Comparison of ENCODE assay signal across 18 cellular contexts in genomic region chr22:50178471-50178864, GRCh38. TPM values are rescaled to one million over a fixed set of nuclear protein-coding genes. Genes with fewer than 3 reads are reported as not detected.
DNase-seq lines count a peak whose midpoint lies in the region; ATAC-seq, FAIRE-seq and TF ChIP-seq lines count a peak whose summit lies in the region.
"Had no signal": no experiment of that assay in that cellular context is flagged by ENCODE, and none has a peak within 500 bp of the region (broad histone marks: within the 10 kb centered on the region; RNA-seq: fewer than 3 reads in every experiment).

No MANE protein-coding gene starts in this region.

- 88% methylated on average over 12 of the region's 22 CpGs; no CpG with 5 or more reads in 1 of the 2 experiments for WGBS in H1 (ENCODE audit: extremely low coverage in 1 of 2, insufficient coverage in 1 of 2, insufficient read length in 1 of 2, insufficient replicate concordance in 2 of 2, low coverage in 1 of 2, low lambda C conversion rate in 2 of 2, missing lambda C conversion rate in 1 of 2), 2 experiments
- WGBS in spleen, 5 donors = 31 to 69% (median 56%) methylated on average over 12 to 22 of the region's 22 CpGs
- WGBS in H9 (ENCODE audit: extremely low coverage, insufficient read length, low lambda C conversion rate) = no CpG with 5 or more reads among the region's 22 CpGs

- H3K4me2 ChIP-seq in H1 (ENCODE audit: insufficient read depth in 1 of 2, low read depth in 2 of 2, low read length in 2 of 2) (peak overlapping the region; percentile 7 to 42; a peak in 2 of 4 replicates), H9 (ENCODE audit: insufficient read depth, insufficient read length, low read length) (no peak overlapping the region)

- H4K8ac ChIP-seq in H1 (ENCODE audit: extremely low read depth, insufficient read depth, low read length) (no peak overlapping the region), H9 (replicated peaks; ENCODE audit: insufficient read length, low read depth, low read length) (no peak overlapping the region)

- no peaks in the 10 kb centered on the region for H3K9me3 Mint-ChIP-seq in activated naive CD8-positive, alpha-beta T cell treated with anti-CD3 and anti-CD28 coated beads, Interleukin-2, amount 10 ng/mL, durations not matched to agents 7 days and 5 days
- no peaks in the 10 kb centered on the region for H3K9me3 Mint-ChIP-seq in activated naive CD8-positive, alpha-beta T cell treated with anti-CD3 and anti-CD28 coated beads for 36 hours
- no peaks in the 10 kb centered on the region for H3K9me3 Mint-ChIP-seq in nephron progenitor cell
- H3K9me3 Mint-ChIP-seq in activated CD8-positive, alpha-beta T cell treated with anti-CD3 and anti-CD28 coated beads, Interleukin-2, amount 10 ng/mL, durations not matched to agents 7 days and 5 days (ENCODE audit: insufficient read depth) = no peaks in the 10 kb centered on the region
- no peaks in the 10 kb centered on the region; a peak in 2 of 5 replicates for H3K9me3 Mint-ChIP-seq in H9
- H3K9me3 Mint-ChIP-seq: CD4-positive, alpha-beta T cell had no signal

- no peak overlapping the region for H2AFZ ChIP-seq in H1 (ENCODE audit: low read length)
- H2AFZ ChIP-seq in H9 (ENCODE audit: low read length) = no peak overlapping the region

- H4K20me1 ChIP-seq in H1 (replicated peaks in 1 of 2; ENCODE audit: control insufficient read depth in 1 of 2, insufficient read depth in 2 of 2, low read length in 2 of 2) (peaks cover 0 to 7% of the 10 kb centered on the region in 2 experiments), H9 (ENCODE audit: control insufficient read depth, insufficient read depth, insufficient read length) (no peaks in the 10 kb centered on the region)

- H3K36me3 ChIP-seq in H1 (ENCODE audit: control insufficient read depth in 2 of 4, insufficient read depth in 4 of 4, low read length in 3 of 4) (no peaks in the 10 kb centered on the region), spleen (no peaks in the 10 kb centered on the region)

- no peak overlapping the region for H3K27ac ChIP-seq in H1 (ENCODE audit: low read depth, low read length)
- peak overlapping the region in 1 of 8 donors; percentile 2 for H3K27ac ChIP-seq in spleen
- no peak overlapping the region for H3K27ac ChIP-seq in H9 (ENCODE audit: insufficient read length, low read depth, low read length)

- TF ChIP-seq CTCF in H1 (IDR thresholded peaks at IDR 0.05; ENCODE audit: control extremely low read depth in 1 of 3, insufficient read depth in 1 of 3, low read depth in 1 of 3, low read length in 3 of 3) (no peak), nephron progenitor cell (IDR thresholded peaks at IDR 0.05) (no peak), spleen (IDR thresholded peaks at IDR 0.05 in 8 of 11, conservative IDR thresholded peaks at IDR 0.05 in 3 of 11) (no peak), H9 (conservative IDR thresholded peaks at IDR 0.05) (no peak)

- peaks cover 3% of the 10 kb centered on the region for H3K4me1 Mint-ChIP-seq in activated naive CD8-positive, alpha-beta T cell treated with anti-CD3 and anti-CD28 coated beads, Interleukin-2, amount 10 ng/mL, durations not matched to agents 7 days and 5 days
- no peaks in the 10 kb centered on the region for H3K4me1 Mint-ChIP-seq in activated naive CD8-positive, alpha-beta T cell treated with anti-CD3 and anti-CD28 coated beads for 36 hours
- peaks cover 19% of the 10 kb centered on the region for H3K4me1 Mint-ChIP-seq in nephron progenitor cell
- H3K4me1 Mint-ChIP-seq in activated CD8-positive, alpha-beta T cell treated with anti-CD3 and anti-CD28 coated beads, Interleukin-2, amount 10 ng/mL, durations not matched to agents 7 days and 5 days (ENCODE audit: low read depth) = peaks cover 8% of the 10 kb centered on the region
- no peaks in the 10 kb centered on the region; a peak in 1 of 4 replicates for H3K4me1 Mint-ChIP-seq in H9

- intact Hi-C loops in spleen (cut with DNase I; ENCODE audit: low total_unique reads) = no loop called here

- ATAC-seq in activated naive CD8-positive, alpha-beta T cell treated with anti-CD3 and anti-CD28 coated beads, Interleukin-2, amount 10 ng/mL, durations not matched to agents 7 days and 5 days (ENCODE audit: low read depth) = no peak
- no peak for ATAC-seq in activated CD8-positive, alpha-beta T cell treated with anti-CD3 and anti-CD28 coated beads, Interleukin-2, amount 10 ng/mL, durations not matched to agents 7 days and 5 days
- no peak for ATAC-seq in GM19328 (IDR thresholded peaks at IDR 0.05; ENCODE audit: unreplicated experiment)
- ATAC-seq: GM12878 had no signal

- H3K79me1 ChIP-seq in H1 (ENCODE audit: low read depth, low read length) = no peaks in the 10 kb centered on the region; the same call in 1 of the 2 replicates
- H3K79me1 ChIP-seq in H9 (ENCODE audit: insufficient read depth, low read depth, low read length, poor library complexity, severe bottlenecking) = no peaks in the 10 kb centered on the region

- H3K14ac ChIP-seq in H1 (ENCODE audit: insufficient read length) (no peak overlapping the region), H9 (ENCODE audit: insufficient read depth, low read length) (no peak overlapping the region)

- POLR2A ChIA-PET in activated naive CD8-positive, alpha-beta T cell treated with anti-CD3 and anti-CD28 coated beads, Interleukin-2, amount 10 ng/mL, durations not matched to agents 7 days and 5 days (lab: Charles Lee) = no interaction called here
- POLR2A ChIA-PET in H1 (lab: Charles Lee; ENCODE audit: partially characterized antibody) = no interaction called here
- POLR2A ChIA-PET in activated CD8-positive, alpha-beta T cell treated with anti-CD3 and anti-CD28 coated beads, Interleukin-2, amount 10 ng/mL, durations not matched to agents 7 days and 5 days (lab: Charles Lee) = no interaction called here

- no peak overlapping the region for H3K4me3 Mint-ChIP-seq in activated naive CD8-positive, alpha-beta T cell treated with anti-CD3 and anti-CD28 coated beads, Interleukin-2, amount 10 ng/mL, durations not matched to agents 7 days and 5 days
- no peak overlapping the region for H3K4me3 Mint-ChIP-seq in activated naive CD8-positive, alpha-beta T cell treated with anti-CD3 and anti-CD28 coated beads for 36 hours
- no peak overlapping the region for H3K4me3 Mint-ChIP-seq in nephron progenitor cell
- no peak overlapping the region for H3K4me3 Mint-ChIP-seq in activated CD8-positive, alpha-beta T cell treated with anti-CD3 and anti-CD28 coated beads, Interleukin-2, amount 10 ng/mL, durations not matched to agents 7 days and 5 days
- no peak overlapping the region for H3K4me3 Mint-ChIP-seq in H9
- H3K4me3 Mint-ChIP-seq: CD4-positive, alpha-beta T cell had no signal

- no peak overlapping the region for H2BK15ac ChIP-seq in H1 (ENCODE audit: low read length)
- H2BK15ac ChIP-seq in H9 (ENCODE audit: low read depth, low read length) = no peak overlapping the region

- H3K4me1 ChIP-seq in H1 (replicated peaks in 1 of 4; ENCODE audit: control insufficient read depth in 3 of 4, insufficient read depth in 4 of 4, low read length in 3 of 4) (peaks cover 0 to 5% (median 2%) of the 10 kb centered on the region in 4 experiments; a peak in 3 of 7 replicates), spleen (peaks cover 0 to 35% (median 9%) of the 10 kb centered on the region in 6 donors), H9 (ENCODE audit: insufficient read depth, low read length) (no peaks in the 10 kb centered on the region)

- peak overlapping the region in 1 of 4 experiments; percentile 21; a peak in 2 of 8 replicates for H3K4me3 ChIP-seq in H1 (ENCODE audit: extremely low read depth in 1 of 4, insufficient read depth in 2 of 4, low read depth in 3 of 4, low read length in 4 of 4)
- no peak overlapping the region for H3K4me3 ChIP-seq in spleen
- H3K4me3 ChIP-seq: GM12878 had no signal

- H3K27me3 ChIP-seq in H1 (replicated peaks in 1 of 4; ENCODE audit: control insufficient read depth in 3 of 4, extremely low read depth in 1 of 4, insufficient read depth in 3 of 4, low read length in 3 of 4) = no peaks in the 10 kb centered on the region; a peak in 1 of 7 replicates
- peaks cover 0 to 66% (median 23%) of the 10 kb centered on the region in 7 donors for H3K27me3 ChIP-seq in spleen (replicated peaks in 1 of 7)
- H3K27me3 ChIP-seq in H9 (ENCODE audit: insufficient read depth, low read length) = no peaks in the 10 kb centered on the region; the same call in 1 of the 2 replicates

- H3K23ac ChIP-seq in H1 (ENCODE audit: insufficient read length) (no peak overlapping the region), H9 (ENCODE audit: insufficient read length, low read depth, low read length) (no peak overlapping the region)

- no peaks in the 10 kb centered on the region for H3K27me3 Mint-ChIP-seq in activated naive CD8-positive, alpha-beta T cell treated with anti-CD3 and anti-CD28 coated beads, Interleukin-2, amount 10 ng/mL, durations not matched to agents 7 days and 5 days
- no peaks in the 10 kb centered on the region for H3K27me3 Mint-ChIP-seq in activated naive CD8-positive, alpha-beta T cell treated with anti-CD3 and anti-CD28 coated beads for 36 hours
- H3K27me3 Mint-ChIP-seq in nephron progenitor cell (ENCODE audit: low read depth, poor library complexity) = peaks cover 11% of the 10 kb centered on the region
- peaks cover 5% of the 10 kb centered on the region for H3K27me3 Mint-ChIP-seq in activated CD8-positive, alpha-beta T cell treated with anti-CD3 and anti-CD28 coated beads, Interleukin-2, amount 10 ng/mL, durations not matched to agents 7 days and 5 days (ENCODE audit: low read depth)
- H3K27me3 Mint-ChIP-seq in H9 (ENCODE audit: low read depth) = no peaks in the 10 kb centered on the region

- H3K79me2 ChIP-seq in H1 (ENCODE audit: control insufficient read depth in 1 of 2, insufficient read depth in 2 of 2, low read length in 2 of 2) = no peaks in the 10 kb centered on the region
- no peaks in the 10 kb centered on the region for H3K79me2 ChIP-seq in H9 (ENCODE audit: insufficient read depth, low read length)

- DNase-seq in activated naive CD8-positive, alpha-beta T cell treated with anti-CD3 and anti-CD28 coated beads, Interleukin-2, amount 10 ng/mL, durations not matched to agents 7 days and 5 days = peak; percentile 30
- no peak for DNase-seq in activated naive CD8-positive, alpha-beta T cell treated with anti-CD3 and anti-CD28 coated beads for 36 hours
- DNase-seq in H1 (ENCODE audit: low read depth in 1 of 2, low spot score in 2 of 2) (no peak), nephron progenitor cell (peak; percentile 7), spleen (peak; percentile 75), H9 (no peak)
- DNase-seq in activated CD8-positive, alpha-beta T cell treated with anti-CD3 and anti-CD28 coated beads, Interleukin-2, amount 10 ng/mL, durations not matched to agents 7 days and 5 days = no peak
- DNase-seq: 8988T, AML-193, C1 segment of cervical spinal cord, Calu3, DMS 273 treated with DMSO at 0.1 percent for 48 hours, DMS79, IMR-90 had no signal

- H3K23me2 ChIP-seq in H1 (ENCODE audit: low read depth, low read length) (no peaks in the 10 kb centered on the region), H9 (ENCODE audit: insufficient read length, low read depth, low read length, poor library complexity, severe bottlenecking) (no peaks in the 10 kb centered on the region)

- TF ChIP-seq POLR2A in H1 (IDR thresholded peaks at IDR 0.05; ENCODE audit: control extremely low read depth in 1 of 2, low read depth in 2 of 2, low read length in 2 of 2) = no peak
- TF ChIP-seq POLR2A in spleen (IDR thresholded peaks at IDR 0.05) = no peak

- no peak overlapping the region for H3T11ph ChIP-seq in H9 (ENCODE audit: low read length)

- H3K9ac ChIP-seq in H1 (replicated peaks in 1 of 4; ENCODE audit: extremely low read depth in 1 of 4, low read depth in 3 of 4, low read length in 3 of 4) = no peak overlapping the region
- H3K9ac ChIP-seq in H9 (ENCODE audit: extremely low read depth, insufficient read length, low read length) = no peak overlapping the region

- H4K91ac ChIP-seq in H1 (replicated peaks; ENCODE audit: insufficient read length, low read length) (no peak overlapping the region), H9 (ENCODE audit: insufficient read length, low read depth, low read length) (no peak overlapping the region)

- H2BK5ac ChIP-seq in H1 (ENCODE audit: low read depth, low read length) = no peak overlapping the region
- H2BK5ac ChIP-seq in H9 (ENCODE audit: insufficient read length, low read length) = no peak overlapping the region

- H2BK120ac ChIP-seq in H1 (replicated peaks; ENCODE audit: low read depth, low read length) (no peak overlapping the region), H9 (ENCODE audit: low read depth, low read length, poor library complexity, severe bottlenecking) (no peak overlapping the region)

- H2AK5ac ChIP-seq in H1 (ENCODE audit: low read depth, low read length) (no peak overlapping the region), H9 (ENCODE audit: insufficient read length, low read length) (no peak overlapping the region)

- H3K36me3 Mint-ChIP-seq in activated naive CD8-positive, alpha-beta T cell treated with anti-CD3 and anti-CD28 coated beads, Interleukin-2, amount 10 ng/mL, durations not matched to agents 7 days and 5 days = no peaks in the 10 kb centered on the region
- no peaks in the 10 kb centered on the region for H3K36me3 Mint-ChIP-seq in activated naive CD8-positive, alpha-beta T cell treated with anti-CD3 and anti-CD28 coated beads for 36 hours
- no peaks in the 10 kb centered on the region for H3K36me3 Mint-ChIP-seq in nephron progenitor cell (ENCODE audit: low read depth)
- no peaks in the 10 kb centered on the region for H3K36me3 Mint-ChIP-seq in activated CD8-positive, alpha-beta T cell treated with anti-CD3 and anti-CD28 coated beads, Interleukin-2, amount 10 ng/mL, durations not matched to agents 7 days and 5 days (ENCODE audit: low read depth)
- peaks cover 0 to 14% (median 4%) of the 10 kb centered on the region in 3 experiments; a peak in 5 of 7 replicates for H3K36me3 Mint-ChIP-seq in H9 (ENCODE audit: insufficient read depth in 1 of 3, low read depth in 3 of 3)

- no peaks in the 10 kb centered on the region for H3K9me3 ChIP-seq in H1 (ENCODE audit: insufficient read depth in 2 of 2, low read depth in 1 of 2, low read length in 1 of 2)
- no peaks in the 10 kb centered on the region for H3K9me3 ChIP-seq in spleen
- H3K9me3 ChIP-seq in H9 (ENCODE audit: control insufficient read depth, low read depth, low read length) = no peaks in the 10 kb centered on the region

- CTCF ChIA-PET in H1 (lab: Charles Lee; ENCODE audit: partially characterized antibody) = interaction anchor here (0.7 kb wide), 1 partner anchor 21 kb away, joined by 5 read pairs; no protein-coding TSS in a partner anchor
- CTCF ChIA-PET in activated CD8-positive, alpha-beta T cell treated with anti-CD3 and anti-CD28 coated beads, Interleukin-2, amount 10 ng/mL, durations not matched to agents 7 days and 5 days (lab: Charles Lee) = no interaction called here

- FAIRE-seq in H1 (lab: Jason Lieb, UNC) = no peak
- FAIRE-seq: GM12878, H54 had no signal

- no peak for TF ChIP-seq EP300 in H1 (IDR thresholded peaks at IDR 0.05; ENCODE audit: borderline replicate concordance in 1 of 2, low read depth in 2 of 2, low read length in 2 of 2)

- H3K18ac ChIP-seq in H1 (ENCODE audit: extremely low read depth, low read length) = no peak overlapping the region
- H3K18ac ChIP-seq in H9 (ENCODE audit: insufficient read length, low read depth, low read length) = no peak overlapping the region

- no peak overlapping the region for H3K56ac ChIP-seq in H1 (replicated peaks; ENCODE audit: insufficient read length, low read depth, low read length)
- H3K56ac ChIP-seq in H9 (ENCODE audit: insufficient read length, low read depth, low read length) = no peak overlapping the region

- H3K4ac ChIP-seq in H1 (replicated peaks; ENCODE audit: insufficient read length, low read depth, low read length) (no peak overlapping the region), H9 (ENCODE audit: low read depth, low read length) (no peak overlapping the region)

- H4K5ac ChIP-seq in H1 (ENCODE audit: insufficient read length, low read depth, low read length) = no peak overlapping the region
- H4K5ac ChIP-seq in H9 (ENCODE audit: insufficient read length, low read depth, low read length) = no peak overlapping the region

- no peak for TF ChIP-seq RAD21 in H1 (IDR thresholded peaks at IDR 0.05 in 1 of 2, conservative IDR thresholded peaks at IDR 0.05 in 1 of 2; ENCODE audit: low read depth in 2 of 2, low read length in 2 of 2)

- H2BK20ac ChIP-seq in H1 (ENCODE audit: low read length) (no peak overlapping the region), H9 (ENCODE audit: low read depth, low read length, poor library complexity, severe bottlenecking) (no peak overlapping the region)

- H2BK12ac ChIP-seq in H1 (ENCODE audit: low read depth, low read length) (no peak overlapping the region), H9 (ENCODE audit: insufficient read length, low read depth, low read length) (no peak overlapping the region)

- no peak overlapping the region for H3K27ac Mint-ChIP-seq in activated naive CD8-positive, alpha-beta T cell treated with anti-CD3 and anti-CD28 coated beads, Interleukin-2, amount 10 ng/mL, durations not matched to agents 7 days and 5 days
- H3K27ac Mint-ChIP-seq in activated naive CD8-positive, alpha-beta T cell treated with anti-CD3 and anti-CD28 coated beads for 36 hours = no peak overlapping the region
- H3K27ac Mint-ChIP-seq in nephron progenitor cell = no peak overlapping the region
- H3K27ac Mint-ChIP-seq in activated CD8-positive, alpha-beta T cell treated with anti-CD3 and anti-CD28 coated beads, Interleukin-2, amount 10 ng/mL, durations not matched to agents 7 days and 5 days = no peak overlapping the region
- no peak overlapping the region for H3K27ac Mint-ChIP-seq in H9
- H3K27ac Mint-ChIP-seq: CD4-positive, alpha-beta T cell had no signal

RNA-seq across cellular contexts. Expression of gene TRABD, which starts 7.2 kb away (rescaled TPM):
- total RNA-seq in activated naive CD8-positive, alpha-beta T cell treated with anti-CD3 and anti-CD28 coated beads, Interleukin-2, amount 10 ng/mL, durations not matched to agents 7 days and 5 days = 100 to 1,000 TPM; 116 to 121 TPM
- total RNA-seq in activated naive CD8-positive, alpha-beta T cell treated with anti-CD3 and anti-CD28 coated beads for 36 hours = 10 to 100 TPM; 77.8 to 79.4 TPM
- 57.5 and 60.0 TPM in 2 replicates for total RNA-seq in H1 (2021; fragmentation: NEBNext Ultra II Directional; extraction: Animal tissue kit (Norgen Biotek cat#: 25700))
- polyA plus RNA-seq in H1 (2011; rRNA removed) = 44.2 and 88.8 TPM in 2 replicates
- polyA plus RNA-seq in H1 (2011; cell fraction: cytosol; rRNA removed) = 59.7 TPM
- 170 TPM for polyA plus RNA-seq in H1 (2011; cell fraction: nucleus; rRNA removed)
- 38.3 to 63.0 TPM (median 60.8 TPM) in 4 replicates for polyA plus RNA-seq in H1 (2012, experiment 1 of 2)
- polyA plus RNA-seq in H1 (2012, experiment 2 of 2) = 46.4 TPM
- 46.6 TPM for polyA plus RNA-seq in H1 (2013, experiment 1 of 2)
- 45.5 TPM for polyA plus RNA-seq in H1 (2013, experiment 2 of 2)
- polyA minus RNA-seq in H1 (2011; rRNA and poly(A)+ RNA removed) = 17.2 and 19.0 TPM in 2 replicates
- polyA minus RNA-seq in H1 (2011; cell fraction: cytosol; rRNA and poly(A)+ RNA removed) = 23.3 TPM
- polyA minus RNA-seq in H1 (2011; cell fraction: nucleus; rRNA and poly(A)+ RNA removed) = 30.3 TPM
- total RNA-seq in spleen = 10 to 100 TPM; 49.8 to 66.5 (median 57.7) TPM
- polyA plus RNA-seq in spleen = 10 to 100 TPM; 43.3 to 85.8 (median 77.9) TPM
- total RNA-seq in activated CD8-positive, alpha-beta T cell treated with anti-CD3 and anti-CD28 coated beads, Interleukin-2, amount 10 ng/mL, durations not matched to agents 7 days and 5 days = 100 to 1,000 TPM; 115 to 129 TPM
- 46.3 and 47.8 TPM in 2 replicates for total RNA-seq in H9 (2021)

RNA-seq across cellular contexts. Expression of gene PANX2, which starts 7.9 kb away (rescaled TPM):
- total RNA-seq in activated naive CD8-positive, alpha-beta T cell treated with anti-CD3 and anti-CD28 coated beads, Interleukin-2, amount 10 ng/mL, durations not matched to agents 7 days and 5 days = under 1 TPM; 0.11 TPM
- 1 to 10 TPM in 1 of 2 experiments, under 1 TPM in 1; 0.66 to 1.0 TPM for total RNA-seq in activated naive CD8-positive, alpha-beta T cell treated with anti-CD3 and anti-CD28 coated beads for 36 hours
- 5.0 and 5.4 TPM in 2 replicates for total RNA-seq in H1 (2021; fragmentation: NEBNext Ultra II Directional; extraction: Animal tissue kit (Norgen Biotek cat#: 25700))
- polyA plus RNA-seq in H1 (2011; rRNA removed) (3.5 and 6.0 TPM in 2 replicates), spleen (under 1 TPM; 0.11 to 0.67 (median 0.24) TPM)
- 4.2 TPM for polyA plus RNA-seq in H1 (2011; cell fraction: cytosol; rRNA removed)
- polyA plus RNA-seq in H1 (2011; cell fraction: nucleus; rRNA removed) = 8.3 TPM
- 3.9 to 6.9 TPM (median 5.9 TPM) in 4 replicates for polyA plus RNA-seq in H1 (2012, experiment 1 of 2)
- polyA plus RNA-seq in H1 (2012, experiment 2 of 2) = 4.1 TPM
- 4.8 TPM for polyA plus RNA-seq in H1 (2013, experiment 1 of 2)
- polyA plus RNA-seq in H1 (2013, experiment 2 of 2) = 5.1 TPM
- 0.78 and 0.91 TPM in 2 replicates for polyA minus RNA-seq in H1 (2011; rRNA and poly(A)+ RNA removed)
- 2.8 TPM for polyA minus RNA-seq in H1 (2011; cell fraction: cytosol; rRNA and poly(A)+ RNA removed)
- 2.8 TPM for polyA minus RNA-seq in H1 (2011; cell fraction: nucleus; rRNA and poly(A)+ RNA removed)
- total RNA-seq in spleen (1 to 10 TPM in 6 of 7 donors, under 1 TPM in 1; 0.39 to 4.6 (median 2.4) TPM), H9 (2021) (6.7 and 8.0 TPM in 2 replicates)
- total RNA-seq in activated CD8-positive, alpha-beta T cell treated with anti-CD3 and anti-CD28 coated beads, Interleukin-2, amount 10 ng/mL, durations not matched to agents 7 days and 5 days = under 1 TPM in 1 of 2 experiments, not detected in 1; 0.10 TPM

RNA-seq across cellular contexts. Expression of gene SELENOO, which starts 22.3 kb away (rescaled TPM):
- 10 to 100 TPM; 27.9 to 33.3 TPM for total RNA-seq in activated naive CD8-positive, alpha-beta T cell treated with anti-CD3 and anti-CD28 coated beads, Interleukin-2, amount 10 ng/mL, durations not matched to agents 7 days and 5 days
- total RNA-seq in activated naive CD8-positive, alpha-beta T cell treated with anti-CD3 and anti-CD28 coated beads for 36 hours = 10 to 100 TPM; 20.0 to 20.9 TPM
- total RNA-seq in H1 (2021; fragmentation: NEBNext Ultra II Directional; extraction: Animal tissue kit (Norgen Biotek cat#: 25700)) = 16.8 and 18.6 TPM in 2 replicates
- 25.1 and 34.1 TPM in 2 replicates for polyA plus RNA-seq in H1 (2011; rRNA removed)
- 30.9 TPM for polyA plus RNA-seq in H1 (2011; cell fraction: cytosol; rRNA removed)
- polyA plus RNA-seq in H1 (2011; cell fraction: nucleus; rRNA removed) = 69.8 TPM
- polyA plus RNA-seq in H1 (2012, experiment 1 of 2) = 12.9 to 24.6 TPM (median 20.6 TPM) in 4 replicates
- 13.2 TPM for polyA plus RNA-seq in H1 (2012, experiment 2 of 2)
- 16.6 TPM for polyA plus RNA-seq in H1 (2013, experiment 1 of 2)
- 14.1 TPM for polyA plus RNA-seq in H1 (2013, experiment 2 of 2)
- 6.4 and 7.1 TPM in 2 replicates for polyA minus RNA-seq in H1 (2011; rRNA and poly(A)+ RNA removed)
- polyA minus RNA-seq in H1 (2011; cell fraction: cytosol; rRNA and poly(A)+ RNA removed) = 6.4 TPM
- 9.8 TPM for polyA minus RNA-seq in H1 (2011; cell fraction: nucleus; rRNA and poly(A)+ RNA removed)
- total RNA-seq in spleen = 10 to 100 TPM; 25.4 to 31.7 (median 29.3) TPM
- 10 to 100 TPM; 26.2 to 70.8 (median 47.0) TPM for polyA plus RNA-seq in spleen
- total RNA-seq in activated CD8-positive, alpha-beta T cell treated with anti-CD3 and anti-CD28 coated beads, Interleukin-2, amount 10 ng/mL, durations not matched to agents 7 days and 5 days = 10 to 100 TPM; 23.6 to 24.4 TPM
- total RNA-seq in H9 (2021) = 19.0 and 20.4 TPM in 2 replicates

Comparison
In these comparisons a context has a peak if more than half of its experiments do, and no peak if none do; other contexts are left out.
1. DNase-seq: peak in activated naive CD8-positive, alpha-beta T cell treated with anti-CD3 and anti-CD28 coated beads, Interleukin-2, amount 10 ng/mL, durations not matched to agents 7 days and 5 days (single experiment), nephron progenitor cell (single experiment) and spleen (single experiment); none in activated naive CD8-positive, alpha-beta T cell treated with anti-CD3 and anti-CD28 coated beads for 36 hours (single experiment), H1 (0 of 2), activated CD8-positive, alpha-beta T cell treated with anti-CD3 and anti-CD28 coated beads, Interleukin-2, amount 10 ng/mL, durations not matched to agents 7 days and 5 days (single experiment) and H9 (single experiment).